8 cellular contexts compared by ENCODE assay signal in genomic region chr19:18520848-18521691, GRCh38. TPM values are rescaled to one million over a fixed set of nuclear protein-coding genes. Genes with fewer than 3 reads are reported as not detected.
DNase-seq lines count a peak whose midpoint lies in the region; ATAC-seq, FAIRE-seq and TF ChIP-seq lines count a peak whose summit lies in the region.

No MANE protein-coding gene starts in this region.

- peaks cover 10% of the 10 kb centered on the region for H3K4me1 ChIP-seq in A549

- H3K4me2 ChIP-seq in A549 = peak overlapping the region; percentile 99

- POLR2A ChIA-PET in A549 (lab: Yijun Ruan, JAX) = interaction anchor here (1.0 to 2.4 kb wide), 5 partner anchors 36 to 68 kb away, joined by 4 to 10 read pairs (median 5); partner anchors contain the start of genes KXD1 and UBA52
- POLR2A ChIA-PET in activated CD4-positive, alpha-beta T cell treated with anti-CD3 and anti-CD28 coated beads, Interleukin-2, amount 10 ng/mL, durations not matched to agents 7 days and 5 days (lab: Charles Lee) = no interaction called here

- peaks cover 16% of the 10 kb centered on the region for H3K4me1 Mint-ChIP-seq in activated CD4-positive, alpha-beta T cell treated with anti-CD3 and anti-CD28 coated beads, Interleukin-2, amount 10 ng/mL, durations not matched to agents 7 days and 5 days
- H3K4me1 Mint-ChIP-seq in nephron progenitor cell = peaks cover 34% of the 10 kb centered on the region

- no peaks in the 10 kb centered on the region for H3K36me3 ChIP-seq in H7 (replicated peaks; ENCODE audit: control insufficient read depth, insufficient read depth, low read length)

- FAIRE-seq in A549 (lab: Jason Lieb, UNC) = no peak

- no peaks in the 10 kb centered on the region for H3K9me3 ChIP-seq in A549

- peak overlapping the region; percentile 96 to 97 for H3K27ac ChIP-seq in A549

- peaks cover 3% of the 10 kb centered on the region for H3K36me3 Mint-ChIP-seq in activated CD4-positive, alpha-beta T cell treated with anti-CD3 and anti-CD28 coated beads, Interleukin-2, amount 10 ng/mL, durations not matched to agents 7 days and 5 days (ENCODE audit: low read depth)
- H3K36me3 Mint-ChIP-seq in nephron progenitor cell (ENCODE audit: low read depth) = no peaks in the 10 kb centered on the region

- H3K4me3 ChIP-seq in A549 = peak overlapping the region; percentile 100
- H3K4me3 ChIP-seq in H7 (ENCODE audit: insufficient read depth, low read depth, low read length) = peak overlapping the region; percentile 99
- peak overlapping the region; percentile 98 for H3K4me3 ChIP-seq in epithelial cell of proximal tubule (ENCODE audit: low read depth, low read length)

- TF ChIP-seq EP300 in A549 (IDR thresholded peaks at IDR 0.05) = no peak

- no peaks in the 10 kb centered on the region for H3K27me3 Mint-ChIP-seq in activated CD4-positive, alpha-beta T cell treated with anti-CD3 and anti-CD28 coated beads, Interleukin-2, amount 10 ng/mL, durations not matched to agents 7 days and 5 days
- peaks cover 8% of the 10 kb centered on the region for H3K27me3 Mint-ChIP-seq in nephron progenitor cell (ENCODE audit: low read depth, poor library complexity)

- DNase-seq in A549 (ENCODE audit: low read depth in 1 of 2, low spot score in 1 of 2) (no peak), H7 (peak; percentile 73), epithelial cell of proximal tubule (ENCODE audit: low read depth) (no peak), nephron progenitor cell (peak; percentile 54), KBM-7 (no peak)
- peak; percentile 26 for DNase-seq in activated CD4-positive, alpha-beta T cell treated with anti-CD3 and anti-CD28 coated beads, Interleukin-2, amount 10 ng/mL, durations not matched to agents 7 days and 5 days

- 1% methylated on average over 16 of the region's 41 CpGs for WGBS in A549 (ENCODE audit: missing lambda C conversion rate)

- in situ Hi-C loops in KBM-7 (cut with MboI; ENCODE audit: low pct_unique_long_range_greater_than_20kb, low sequenced_read_pairs) = no loop called here

- no peak for TF ChIP-seq POLR2A in A549 (IDR thresholded peaks at IDR 0.05; ENCODE audit: low read length)

- H3K27ac Mint-ChIP-seq in activated CD4-positive, alpha-beta T cell treated with anti-CD3 and anti-CD28 coated beads, Interleukin-2, amount 10 ng/mL, durations not matched to agents 7 days and 5 days = peak overlapping the region; percentile 93
- H3K27ac Mint-ChIP-seq in nephron progenitor cell = no peak overlapping the region

- no peaks in the 10 kb centered on the region for H3K27me3 ChIP-seq in H7 (ENCODE audit: control insufficient read depth, insufficient read depth, low read length)

- TF ChIP-seq RAD21 in A549 (conservative IDR thresholded peaks at IDR 0.05 in 1 of 2, IDR thresholded peaks at IDR 0.05 in 1 of 2) = no peak

- TF ChIP-seq CTCF in A549 (IDR thresholded peaks at IDR 0.05) = no peak
- TF ChIP-seq CTCF in epithelial cell of proximal tubule (conservative IDR thresholded peaks at IDR 0.05; ENCODE audit: low read depth, low read length) = peak; percentile 12
- no peak for TF ChIP-seq CTCF in nephron progenitor cell (IDR thresholded peaks at IDR 0.05)

- CTCF ChIA-PET in A549 (lab: Yijun Ruan, JAX) = interaction anchor here (0.6 to 4.0 kb wide), 26 partner anchors 9 to 1050 kb away, joined by 3 to 25 read pairs (median 4); no protein-coding TSS in a partner anchor
- CTCF ChIA-PET in activated CD4-positive, alpha-beta T cell treated with anti-CD3 and anti-CD28 coated beads, Interleukin-2, amount 10 ng/mL, durations not matched to agents 7 days and 5 days (lab: Charles Lee) = interaction anchor here (0.7 to 3.5 kb wide), 16 partner anchors 10 to 229 kb away, joined by 3 to 31 read pairs (median 6); partner anchors contain the start of genes FKBP8, KXD1, REX1BD and UBA52

- ATAC-seq in A549 (no peak), HG02571 (IDR thresholded peaks at IDR 0.05; ENCODE audit: unreplicated experiment) (no peak), HG02970 (IDR thresholded peaks at IDR 0.05; ENCODE audit: low FRiP score, unreplicated experiment) (no peak)

- H3K9me3 Mint-ChIP-seq in activated CD4-positive, alpha-beta T cell treated with anti-CD3 and anti-CD28 coated beads, Interleukin-2, amount 10 ng/mL, durations not matched to agents 7 days and 5 days = no peaks in the 10 kb centered on the region
- H3K9me3 Mint-ChIP-seq in nephron progenitor cell = no peaks in the 10 kb centered on the region

- peak overlapping the region; percentile 89 for H3K4me3 Mint-ChIP-seq in activated CD4-positive, alpha-beta T cell treated with anti-CD3 and anti-CD28 coated beads, Interleukin-2, amount 10 ng/mL, durations not matched to agents 7 days and 5 days
- H3K4me3 Mint-ChIP-seq in nephron progenitor cell = peak overlapping the region; percentile 91

TF ChIP-seq in A549, 52 proteins besides CTCF, POLR2A, EP300 and RAD21:
- TF ChIP-seq NR3C1 (IDR thresholded peaks at IDR 0.05) (no peak), MAFK (IDR thresholded peaks at IDR 0.05; ENCODE audit: partially characterized antibody) (no peak), PHF8 (IDR thresholded peaks at IDR 0.05; ENCODE audit: borderline replicate concordance, low read depth) (no peak), USF2 (IDR thresholded peaks at IDR 0.05) (no peak), RFX5 (IDR thresholded peaks at IDR 0.05) (no peak), BCL3 (IDR thresholded peaks at IDR 0.05) (no peak), FOSB (CRISPR knock-in tag; IDR thresholded peaks at IDR 0.05) (no peak)
TF ChIP-seq in A549: peak in this region for 0.

RNA-seq across cellular contexts. Expression of gene ELL, which starts 0.8 kb away (rescaled TPM):
- polyA plus RNA-seq in A549 (2011; rRNA removed) = 1.1 and 1.6 TPM in 2 replicates
- 4.1 and 5.9 TPM in 2 replicates for polyA plus RNA-seq in A549 (2012; cell fraction: cytosol; rRNA removed)
- polyA plus RNA-seq in A549 (2012; cell fraction: nucleus; rRNA removed) = 10.6 and 18.2 TPM in 2 replicates
- polyA plus RNA-seq in A549 (2017; fragmentation: RNase III; extraction: RNeasy Plus Mini Kit Qiagen cat#74134 plus additional on column Dnase treatment) = 3.6 to 3.8 TPM (median 3.7 TPM) in 3 replicates
- 2.4 and 3.6 TPM in 2 replicates for polyA minus RNA-seq in A549 (2011; rRNA and poly(A)+ RNA removed)
- 16.4 and 17.0 TPM in 2 replicates for total RNA-seq in H7 (2014; rRNA removed; shearing (Covaris generic))
- 10 to 100 TPM; 20.3 to 20.9 TPM for total RNA-seq in activated CD4-positive, alpha-beta T cell treated with anti-CD3 and anti-CD28 coated beads, Interleukin-2, amount 10 ng/mL, durations not matched to agents 7 days and 5 days
- total RNA-seq in epithelial cell of proximal tubule = 7.6 and 10.9 TPM in 2 replicates

RNA-seq across cellular contexts. Expression of gene FKBP8, which starts 22.3 kb away (rescaled TPM):
- 53.3 and 56.1 TPM in 2 replicates for polyA plus RNA-seq in A549 (2011; rRNA removed)
- 146 and 183 TPM in 2 replicates for polyA plus RNA-seq in A549 (2012; cell fraction: cytosol; rRNA removed)
- 128 and 154 TPM in 2 replicates for polyA plus RNA-seq in A549 (2012; cell fraction: nucleus; rRNA removed)
- 97.0 to 124 TPM (median 123 TPM) in 3 replicates for polyA plus RNA-seq in A549 (2017; fragmentation: RNase III; extraction: RNeasy Plus Mini Kit Qiagen cat#74134 plus additional on column Dnase treatment)
- polyA minus RNA-seq in A549 (2011; rRNA and poly(A)+ RNA removed) = 28.0 and 45.2 TPM in 2 replicates
- total RNA-seq in H7 (2014; rRNA removed; shearing (Covaris generic)) = 446 and 481 TPM in 2 replicates
- 100 to 1,000 TPM; 185 to 206 TPM for total RNA-seq in activated CD4-positive, alpha-beta T cell treated with anti-CD3 and anti-CD28 coated beads, Interleukin-2, amount 10 ng/mL, durations not matched to agents 7 days and 5 days
- total RNA-seq in epithelial cell of proximal tubule = 223 and 315 TPM in 2 replicates

RNA-seq across cellular contexts. Expression of gene KXD1, which starts 36.6 kb away (rescaled TPM):
- polyA plus RNA-seq in A549 (2011; rRNA removed) (62.8 and 73.6 TPM in 2 replicates), A549 (2017; fragmentation: RNase III; extraction: RNeasy Plus Mini Kit Qiagen cat#74134 plus additional on column Dnase treatment) (83.9 to 90.6 TPM (median 87.4 TPM) in 3 replicates)
- 155 and 165 TPM in 2 replicates for polyA plus RNA-seq in A549 (2012; cell fraction: cytosol; rRNA removed)
- polyA plus RNA-seq in A549 (2012; cell fraction: nucleus; rRNA removed) = 91.2 and 96.6 TPM in 2 replicates
- 106 and 130 TPM in 2 replicates for polyA minus RNA-seq in A549 (2011; rRNA and poly(A)+ RNA removed)
- total RNA-seq in H7 (2014; rRNA removed; shearing (Covaris generic)) = 190 and 202 TPM in 2 replicates
- 10 to 100 TPM; 95.4 to 100.0 TPM for total RNA-seq in activated CD4-positive, alpha-beta T cell treated with anti-CD3 and anti-CD28 coated beads, Interleukin-2, amount 10 ng/mL, durations not matched to agents 7 days and 5 days
- 128 and 207 TPM in 2 replicates for total RNA-seq in epithelial cell of proximal tubule

RNA-seq across cellular contexts. Expression of gene UBA52, which starts 50.6 kb away (rescaled TPM):
- polyA plus RNA-seq in A549 (2011; rRNA removed) (888 and 1,266 TPM in 2 replicates), A549 (2017; fragmentation: RNase III; extraction: RNeasy Plus Mini Kit Qiagen cat#74134 plus additional on column Dnase treatment) (942 to 959 TPM (median 947 TPM) in 3 replicates)
- polyA plus RNA-seq in A549 (2012; cell fraction: cytosol; rRNA removed) = 1,951 and 2,211 TPM in 2 replicates
- polyA plus RNA-seq in A549 (2012; cell fraction: nucleus; rRNA removed) = 1,028 and 1,517 TPM in 2 replicates
- polyA minus RNA-seq in A549 (2011; rRNA and poly(A)+ RNA removed) = 851 and 1,238 TPM in 2 replicates
- 1,268 and 1,295 TPM in 2 replicates for total RNA-seq in H7 (2014; rRNA removed; shearing (Covaris generic))
- 1,000 to 10,000 TPM; 1,627 to 1,778 TPM for total RNA-seq in activated CD4-positive, alpha-beta T cell treated with anti-CD3 and anti-CD28 coated beads, Interleukin-2, amount 10 ng/mL, durations not matched to agents 7 days and 5 days
- 1,133 and 1,698 TPM in 2 replicates for total RNA-seq in epithelial cell of proximal tubule

Comparison
In these comparisons a context has a peak if more than half of its experiments do, and no peak if none do; other contexts are left out.
1. DNase-seq: peak in H7 (single experiment), activated CD4-positive, alpha-beta T cell treated with anti-CD3 and anti-CD28 coated beads, Interleukin-2, amount 10 ng/mL, durations not matched to agents 7 days and 5 days (single experiment) and nephron progenitor cell (single experiment); none in A549 (0 of 2), epithelial cell of proximal tubule (single experiment) and KBM-7 (single experiment).
2. Peak in every context shown above with its lines, with median percentiles within 50 percentile points of each other: H3K4me3 ChIP-seq.